In genomic region chr3:128489860-128490649, GRCh38 we compare ENCODE assay signal across 8 cellular contexts. TPM values are rescaled to one million over a fixed set of nuclear protein-coding genes. Genes with fewer than 3 reads are reported as not detected.
A peak's percentile ranks its signal among the peaks of the same experiment; 100 is the strongest.
DNase-seq lines count a peak whose midpoint lies in the region; ATAC-seq and TF ChIP-seq lines count a peak whose summit lies in the region.

No MANE protein-coding gene starts in this region.

- H3K36me3 ChIP-seq in lower lobe of right lung = no peaks in the 10 kb centered on the region
- H3K36me3 ChIP-seq in transverse colon = no peaks in the 10 kb centered on the region

- H3K4me1 ChIP-seq in lower lobe of right lung = peaks cover 60% of the 10 kb centered on the region
- H3K4me1 ChIP-seq in transverse colon = peaks cover 30 to 55% (median 55%) of the 10 kb centered on the region in 4 donors

- H3K4me1 Mint-ChIP-seq in central memory CD8-positive, alpha-beta T cell = peaks cover 13% of the 10 kb centered on the region

- peak overlapping the region; percentile 71 for H3K4me3 Mint-ChIP-seq in central memory CD8-positive, alpha-beta T cell

- DNase-seq in NCI-H2171 treated with DMSO at 0.1 percent for 48 hours (lab: John Stamatoyannopoulos, UW) (peak; percentile 34), NCI-H2171 (lab: John Stamatoyannopoulos, UW) (no peak), NCI-H526 (lab: John Stamatoyannopoulos, UW) (peak; percentile 85 to 91), lower lobe of right lung (peak; percentile 49), transverse colon (no peak)
- no peak for DNase-seq in central memory CD8-positive, alpha-beta T cell (ENCODE audit: low spot score in 2 of 2)

- 2% methylated on average over 57 of the region's 69 CpGs; no CpG with 5 or more reads in 1 of the 2 donors for WGBS in transverse colon (ENCODE audit: low coverage in 1 of 2), 2 donors

- no peak for TF ChIP-seq POLR2A in transverse colon (IDR thresholded peaks at IDR 0.05)

- H3K9me3 ChIP-seq in lower lobe of right lung (no peaks in the 10 kb centered on the region), transverse colon (no peaks in the 10 kb centered on the region)

- H3K27me3 ChIP-seq in lower lobe of right lung (ENCODE audit: low read depth) (peaks cover 94% of the 10 kb centered on the region), transverse colon (peaks cover 100% of the 10 kb centered on the region)

- ATAC-seq in central memory CD8-positive, alpha-beta T cell (replicated peaks; ENCODE audit: extremely low read depth, poor library complexity, severe bottlenecking) = no peak
- ATAC-seq in lower lobe of right lung = no peak
- ATAC-seq in HG03571 (IDR thresholded peaks at IDR 0.05; ENCODE audit: unreplicated experiment) = no peak
- ATAC-seq in GM19023 (IDR thresholded peaks at IDR 0.05; ENCODE audit: unreplicated experiment) = no peak

- TF ChIP-seq CTCF in lower lobe of right lung (IDR thresholded peaks at IDR 0.05) (no peak), transverse colon (IDR thresholded peaks at IDR 0.05) (no peak)

- in situ Hi-C loops in transverse colon (cut with MboI; ENCODE audit: low pct_ligation_motif_present in 1 of 4, low pct_unique_long_range_greater_than_20kb in 1 of 4, low sequenced_read_pairs in 3 of 4) = loop anchor here in 2 of 4 donors (25.0 kb wide), 2 partner anchors 328 to 403 kb away; partner anchors contain the start of gene EEFSEC (in 1 of the 2)

- no peak overlapping the region for H3K27ac Mint-ChIP-seq in central memory CD8-positive, alpha-beta T cell (ENCODE audit: low read depth)

- H3K27me3 Mint-ChIP-seq in central memory CD8-positive, alpha-beta T cell = peaks cover 80% of the 10 kb centered on the region

- intact Hi-C loops in lower lobe of right lung (cut with DNase I) = no loop called here
- intact Hi-C loops in transverse colon (cut with DNase I; ENCODE audit: low total_unique reads) = loop anchor here (5.0 kb wide), 1 partner anchor 318 kb away; no protein-coding TSS in a partner anchor

- H3K27ac ChIP-seq in lower lobe of right lung (peak overlapping the region; percentile 89), transverse colon (peak overlapping the region; percentile 28 to 53 (median 43))

- H3K4me3 ChIP-seq in lower lobe of right lung (peak overlapping the region; percentile 65), transverse colon (peak overlapping the region in 3 of 4 donors; percentile 33 to 56 (median 39))

- peaks cover 14% of the 10 kb centered on the region for H3K36me3 Mint-ChIP-seq in central memory CD8-positive, alpha-beta T cell (ENCODE audit: insufficient read depth)

- TF ChIP-seq EP300 in transverse colon (IDR thresholded peaks at IDR 0.05; ENCODE audit: low read depth) = no peak

- no peaks in the 10 kb centered on the region for H3K9me3 Mint-ChIP-seq in central memory CD8-positive, alpha-beta T cell

RNA-seq across cellular contexts. Expression of gene GATA2, which starts 2.9 kb away (rescaled TPM):
- 68.3 TPM for total RNA-seq in lower lobe of right lung
- total RNA-seq in transverse colon = 1 to 10 TPM; 1.8 to 8.2 (median 2.9) TPM

RNA-seq across cellular contexts. Expression of gene DNAJB8, which starts 23.4 kb away (rescaled TPM):
- total RNA-seq in lower lobe of right lung (not detected), transverse colon (not detected)

Comparison
In these comparisons a context has a peak if more than half of its experiments do, and no peak if none do; other contexts are left out.
1. DNase-seq: peak in NCI-H2171 treated with DMSO at 0.1 percent for 48 hours (single experiment), NCI-H526 (2 of 2) and lower lobe of right lung (single experiment); none in NCI-H2171 (single experiment), central memory CD8-positive, alpha-beta T cell (0 of 2) and transverse colon (single experiment).